Comparison of ENCODE assay signal across 16 cellular contexts in genomic region chr15:60967728-60968127, GRCh38.
A peak's percentile ranks its signal among the peaks of the same experiment; 100 is the strongest.
DNase-seq lines count a peak whose midpoint lies in the region; ATAC-seq and TF ChIP-seq lines count a peak whose summit lies in the region.
"Had no signal": no experiment of that assay in that cellular context is flagged by ENCODE, and none has a peak within 500 bp of the region (broad histone marks: within the 10 kb centered on the region; RNA-seq: fewer than 3 reads in every experiment).

No MANE protein-coding gene starts in this region.

- no peaks in the 10 kb centered on the region for H3K9me3 ChIP-seq in IMR-90 (ENCODE audit: control insufficient read depth, insufficient read depth, low read length)
- no peaks in the 10 kb centered on the region for H3K9me3 ChIP-seq in esophagus muscularis mucosa
- H3K9me3 ChIP-seq: A549; BLaER1 treated with 17β-estradiol and CSF1 and Interleukin-3, amounts not matched to agents 10 nM and 100 nM; Caco-2 had no signal

- H4K91ac ChIP-seq in IMR-90 (ENCODE audit: insufficient read depth, low read depth, low read length), result no peak overlapping the region

- H3K79me1 ChIP-seq in IMR-90 (ENCODE audit: low read depth in 1 of 2, low read length in 2 of 2), result peaks cover 0 to 9% of the 10 kb centered on the region in 2 experiments; a peak in 1 of 4 replicates

- H3K36me3 ChIP-seq in IMR-90 (ENCODE audit: control insufficient read depth, insufficient read depth, low read length) (no peaks in the 10 kb centered on the region), esophagus muscularis mucosa (no peaks in the 10 kb centered on the region)
- H3K36me3 ChIP-seq: BLaER1 treated with 17β-estradiol and CSF1 and Interleukin-3, amounts not matched to agents 10 nM and 100 nM had no signal

- H2BK120ac ChIP-seq in IMR-90 (ENCODE audit: low read depth, low read length), result peak overlapping the region; percentile 11; the same call in 1 of the 2 replicates

- H2BK20ac ChIP-seq in IMR-90 (ENCODE audit: low read depth, low read length), result peak overlapping the region; percentile 16; the same call in 1 of the 2 replicates

- no peaks in the 10 kb centered on the region for H4K20me1 ChIP-seq in IMR-90 (ENCODE audit: insufficient read depth, low read length)
- H4K20me1 ChIP-seq: BLaER1 treated with 17β-estradiol and CSF1 and Interleukin-3, amounts not matched to agents 10 nM and 100 nM had no signal

- H3K18ac ChIP-seq in IMR-90 (ENCODE audit: low read depth, low read length), result no peak overlapping the region

- no peak overlapping the region for H3K14ac ChIP-seq in IMR-90 (replicated peaks; ENCODE audit: low read depth, low read length)

- H4K8ac ChIP-seq in IMR-90 (ENCODE audit: low read depth in 2 of 2, low read length in 2 of 2), result no peak overlapping the region

- no peak for TF ChIP-seq EP300 in esophagus muscularis mucosa (IDR thresholded peaks at IDR 0.05)

- H3K56ac ChIP-seq in IMR-90 (ENCODE audit: extremely low read depth, insufficient read depth, low read length), result no peak overlapping the region

- H3K27ac ChIP-seq in IMR-90 (ENCODE audit: insufficient read depth, low read length), result no peak overlapping the region
- H3K27ac ChIP-seq in esophagus muscularis mucosa (replicated peaks in 1 of 4), result no peak overlapping the region
- H3K27ac ChIP-seq: 22Rv1; A549; BLaER1 treated with 17β-estradiol and CSF1 and Interleukin-3, amounts not matched to agents 10 nM and 100 nM; C4-2B had no signal

- H3K4me2 ChIP-seq in IMR-90 (ENCODE audit: low read depth, low read length), result no peak overlapping the region
- H3K4me2 ChIP-seq: A549; BLaER1 treated with 17β-estradiol and CSF1 and Interleukin-3, amounts not matched to agents 10 nM and 100 nM had no signal

- no peak overlapping the region for H3K23ac ChIP-seq in IMR-90 (ENCODE audit: low read depth, low read length)

- H2AK9ac ChIP-seq in IMR-90 (replicated peaks; ENCODE audit: low read depth, low read length, poor library complexity), result no peak overlapping the region

- no peak overlapping the region for H2BK5ac ChIP-seq in IMR-90 (ENCODE audit: low read depth, low read length, poor library complexity, severe bottlenecking)

- no peak for ATAC-seq in IMR-90 (ENCODE audit: low read depth)
- ATAC-seq: A549; CD8-positive, alpha-beta T cell had no signal

- no TSS peak for BruUV-seq in IMR-90 (replicated peaks; lab: Mats Ljungman, UMichigan)

- peaks cover 13% of the 10 kb centered on the region for H3K9me1 ChIP-seq in IMR-90 (ENCODE audit: insufficient read depth, low read length)

- WGBS in IMR-90 (ENCODE audit: extremely low coverage in 2 of 2, insufficient read length in 1 of 2), 2 experiments, result 100% methylated on average over 1 of the region's 5 CpGs; no CpG with 5 or more reads in 1 of the 2 experiments
- WGBS in esophagus muscularis mucosa, result 97% methylated on average over 5 of the region's 5 CpGs

- H3K9ac ChIP-seq in IMR-90 (ENCODE audit: low read depth, low read length), result no peak overlapping the region
- H3K9ac ChIP-seq: BLaER1 treated with 17β-estradiol and CSF1 and Interleukin-3, amounts not matched to agents 10 nM and 100 nM had no signal

- no peaks in the 10 kb centered on the region for H3K27me3 ChIP-seq in IMR-90 (ENCODE audit: control insufficient read depth, insufficient read depth, low read length)
- H3K27me3 ChIP-seq in esophagus muscularis mucosa, result no peaks in the 10 kb centered on the region
- H3K27me3 ChIP-seq: BLaER1 treated with 17β-estradiol and CSF1 and Interleukin-3, amounts not matched to agents 10 nM and 100 nM had no signal

- dilution Hi-C loops in IMR-90 (cut with HindIII; ENCODE audit: low sequenced_read_pairs, unreplicated experiment), result no loop called here

- intact Hi-C loops in IMR-90 (cut with micrococcal nuclease), result no loop called here
- intact Hi-C loops in esophagus muscularis mucosa (cut with DNase I), result no loop called here

- H3K4me3 ChIP-seq in IMR-90 (ENCODE audit: insufficient read depth, low read depth, low read length) (no peak overlapping the region), esophagus muscularis mucosa (no peak overlapping the region)
- H3K4me3 ChIP-seq: A549; BLaER1 treated with 17β-estradiol and CSF1 and Interleukin-3, amounts not matched to agents 10 nM and 100 nM had no signal

- H2AFZ ChIP-seq in IMR-90 (replicated peaks; ENCODE audit: low read length, poor library complexity), result no peak overlapping the region

- no peak overlapping the region for H4K5ac ChIP-seq in IMR-90 (ENCODE audit: low read depth, low read length)

- H3K4me1 ChIP-seq in IMR-90 (ENCODE audit: control insufficient read depth, insufficient read depth, low read length) (peaks cover 21% of the 10 kb centered on the region), esophagus muscularis mucosa (peaks cover 0 to 43% (median 35%) of the 10 kb centered on the region in 4 donors)
- H3K4me1 ChIP-seq: Caco-2 had no signal

- DNase-seq in NCI-H82 (lab: John Stamatoyannopoulos, UW) (peak; percentile 32), NCI-H82 treated with DMSO at 0.1 percent for 48 hours (lab: John Stamatoyannopoulos, UW; ENCODE audit: unreplicated experiment) (no peak), IMR-90 (no peak), esophagus muscularis mucosa (ENCODE audit: extremely low spot score) (peak; percentile 83)
- no peak for DNase-seq in activated CD4-positive, alpha-beta T cell treated with anti-CD3 and anti-CD28 coated beads for 48 hours
- DNase-seq: AML-193; Caco-2; Calu3; CD4-positive, alpha-beta T cell; CD8-positive, alpha-beta T cell; DMS79 treated with DMSO at 0.1 percent for 48 hours; GF-D8 had no signal

- POLR2A ChIA-PET in IMR-90 (lab: Charles Lee; ENCODE audit: unreplicated experiment), result no interaction called here

- no peak for TF ChIP-seq RAD21 in IMR-90 (IDR thresholded peaks at IDR 0.05; ENCODE audit: low read length)

- CTCF ChIA-PET in IMR-90 (lab: Yijun Ruan, JAX), result interaction anchor here (1.3 kb wide), 1 partner anchor 375 kb away, joined by 7 read pairs; no protein-coding TSS in a partner anchor

- TF ChIP-seq POLR2A in IMR-90 (IDR thresholded peaks at IDR 0.05; ENCODE audit: low read depth, low read length) (no peak), esophagus muscularis mucosa (IDR thresholded peaks at IDR 0.05; ENCODE audit: low read depth) (no peak)

- TF ChIP-seq CTCF in IMR-90 (conservative IDR thresholded peaks at IDR 0.05; ENCODE audit: low read depth, low read length) (no peak), esophagus muscularis mucosa (IDR thresholded peaks at IDR 0.05) (no peak)

- in situ Hi-C loops in IMR-90 (cut with MboI; ENCODE audit: low sequenced_read_pairs), result no loop called here

- H2AK5ac ChIP-seq in IMR-90 (ENCODE audit: low read depth, low read length), result peak overlapping the region; percentile 44

- H3K4ac ChIP-seq in IMR-90 (ENCODE audit: low read depth, low read length), result no peak overlapping the region

- peak overlapping the region; percentile 62; the same call in 2 of the 3 replicates for H2BK15ac ChIP-seq in IMR-90 (ENCODE audit: low read depth, low read length)

TF ChIP-seq in IMR-90, 13 proteins besides CTCF, POLR2A, EP300 and RAD21:
- TF ChIP-seq CEBPB (IDR thresholded peaks at IDR 0.05; ENCODE audit: low read depth, low read length) (no peak), RCOR1 (IDR thresholded peaks at IDR 0.05; ENCODE audit: insufficient replicate concordance, low read length) (no peak), BHLHE40 (IDR thresholded peaks at IDR 0.05; ENCODE audit: low read depth, low read length) (no peak), MAZ (IDR thresholded peaks at IDR 0.05; ENCODE audit: borderline replicate concordance, low read depth, low read length) (no peak), MXI1 (IDR thresholded peaks at IDR 0.05; ENCODE audit: borderline replicate concordance, low read depth, low read length) (no peak), SMC3 (IDR thresholded peaks at IDR 0.05; ENCODE audit: low read depth, low read length) (no peak), ELK1 (IDR thresholded peaks at IDR 0.05; ENCODE audit: borderline replicate concordance, low read depth, low read length) (no peak)
- TF ChIP-seq, protein P1, sequence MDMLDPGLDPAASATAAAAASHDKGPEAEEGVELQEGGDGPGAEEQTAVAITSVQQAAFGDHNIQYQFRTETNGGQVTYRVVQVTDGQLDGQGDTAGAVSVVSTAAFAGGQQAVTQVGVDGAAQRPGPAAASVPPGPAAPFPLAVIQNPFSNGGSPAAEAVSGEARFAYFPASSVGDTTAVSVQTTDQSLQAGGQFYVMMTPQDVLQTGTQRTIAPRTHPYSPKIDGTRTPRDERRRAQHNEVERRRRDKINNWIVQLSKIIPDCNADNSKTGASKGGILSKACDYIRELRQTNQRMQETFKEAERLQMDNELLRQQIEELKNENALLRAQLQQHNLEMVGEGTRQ (IDR thresholded peaks at IDR 0.05; ENCODE audit: low read depth, low read length), result no peak

Comparison
In these comparisons a context has a peak if more than half of its experiments do, and no peak if none do; other contexts are left out.
1. DNase-seq: peak in NCI-H82 (single experiment) and esophagus muscularis mucosa (single experiment); none in NCI-H82 treated with DMSO at 0.1 percent for 48 hours (single experiment), IMR-90 (single experiment) and activated CD4-positive, alpha-beta T cell treated with anti-CD3 and anti-CD28 coated beads for 48 hours (single experiment).